8 cellular contexts compared by ENCODE assay signal in genomic region chr2:84970266-84970955, GRCh38. TPM values are rescaled to one million over a fixed set of nuclear protein-coding genes. Genes with fewer than 3 reads are reported as not detected.
DNase-seq lines count a peak whose midpoint lies in the region; ATAC-seq and TF ChIP-seq lines count a peak whose summit lies in the region.

No MANE protein-coding gene starts in this region.

- H3K9me3 Mint-ChIP-seq in T-helper 2 cell treated with Interferon-gamma antibody and Interleukin-4, amounts not matched to agents 5 μg/mL and 100 μg/mL, for 36 hours: no peaks in the 10 kb centered on the region

- peak overlapping the region; percentile 98 for H3K27ac Mint-ChIP-seq in T-helper 2 cell treated with Interferon-gamma antibody and Interleukin-4, amounts not matched to agents 5 μg/mL and 100 μg/mL, for 36 hours

- H3K36me3 ChIP-seq in DOHH2 (ENCODE audit: control insufficient read depth, low read length) (peaks cover 54% of the 10 kb centered on the region), HUES48 (ENCODE audit: control insufficient read depth, insufficient read depth, low read length) (peaks cover 21% of the 10 kb centered on the region), skeletal muscle satellite cell (ENCODE audit: insufficient read depth, low read length) (peaks cover 12% of the 10 kb centered on the region)

- DNase-seq in T-helper 2 cell treated with Interferon-gamma antibody and Interleukin-4, amounts not matched to agents 5 μg/mL and 100 μg/mL, for 36 hours (ENCODE audit: low spot score): no peak
- DNase-seq in astrocyte of the hippocampus (ENCODE audit: low read depth, low spot score) (peak; percentile 79), AG20443 (ENCODE audit: low spot score) (no peak)

- peak overlapping the region; percentile 71 for H3K4me2 ChIP-seq in DOHH2 (ENCODE audit: low read length)
- H3K4me2 ChIP-seq in skeletal muscle satellite cell (ENCODE audit: low read length): peak overlapping the region; percentile 91

- H3K4me3 Mint-ChIP-seq in T-helper 2 cell treated with Interferon-gamma antibody and Interleukin-4, amounts not matched to agents 5 μg/mL and 100 μg/mL, for 36 hours: peak overlapping the region; percentile 93

- H3K4me3 ChIP-seq in DOHH2 (ENCODE audit: low read length): peak overlapping the region; percentile 74
- peak overlapping the region; percentile 93 for H3K4me3 ChIP-seq in HUES48 (ENCODE audit: low read depth, low read length)
- H3K4me3 ChIP-seq in iPS-18c (ENCODE audit: insufficient read depth, low read depth, low read length): peak overlapping the region; percentile 94
- H3K4me3 ChIP-seq in skeletal muscle satellite cell (ENCODE audit: low read length): peak overlapping the region; percentile 73

- H3K9ac ChIP-seq in HUES48 (ENCODE audit: low read depth, low read length) (peak overlapping the region; percentile 95), skeletal muscle satellite cell (ENCODE audit: low read depth, low read length) (peak overlapping the region; percentile 88)

- ATAC-seq in GM21381 (IDR thresholded peaks at IDR 0.05; ENCODE audit: unreplicated experiment): peak; percentile 42

- H3K36me3 Mint-ChIP-seq in T-helper 2 cell treated with Interferon-gamma antibody and Interleukin-4, amounts not matched to agents 5 μg/mL and 100 μg/mL, for 36 hours (ENCODE audit: low read depth): peaks cover 35% of the 10 kb centered on the region

- 0 out of 2 replicates have a peak, but pooled peaks cover 4% of the 10 kb centered on the region for H3F3A ChIP-seq in DOHH2 (ENCODE audit: control insufficient read depth, insufficient read depth)

- H3K79me2 ChIP-seq in DOHH2 (ENCODE audit: control insufficient read depth, low read length): peaks cover 85% of the 10 kb centered on the region

- no peaks in the 10 kb centered on the region for H3K27me3 ChIP-seq in DOHH2 (ENCODE audit: control insufficient read depth, low read length)
- H3K27me3 ChIP-seq in HUES48 (ENCODE audit: control insufficient read depth, insufficient read depth, low read length): no peaks in the 10 kb centered on the region
- no peaks in the 10 kb centered on the region for H3K27me3 ChIP-seq in skeletal muscle satellite cell (ENCODE audit: control insufficient read depth, insufficient read depth, low read length)

- TF ChIP-seq CTCF in DOHH2 (IDR thresholded peaks at IDR 0.05; ENCODE audit: low read depth, low read length, poor library complexity, severe bottlenecking): no peak

- H3K9me3 ChIP-seq in DOHH2 (ENCODE audit: control insufficient read depth, insufficient read depth, low read length) (no peaks in the 10 kb centered on the region), HUES48 (ENCODE audit: control insufficient read depth, insufficient read depth, low read length) (no peaks in the 10 kb centered on the region), iPS-18c (ENCODE audit: control insufficient read depth, insufficient read depth, low read length) (peaks cover 4% of the 10 kb centered on the region), skeletal muscle satellite cell (replicated peaks; ENCODE audit: low read length) (no peaks in the 10 kb centered on the region)

- peaks cover 32% of the 10 kb centered on the region for H3K4me1 Mint-ChIP-seq in T-helper 2 cell treated with Interferon-gamma antibody and Interleukin-4, amounts not matched to agents 5 μg/mL and 100 μg/mL, for 36 hours (ENCODE audit: low read depth)

- H3K9me2 ChIP-seq in DOHH2 (replicated peaks; ENCODE audit: control insufficient read depth, low read length): no peaks in the 10 kb centered on the region

- peak overlapping the region; percentile 70 for H3K27ac ChIP-seq in DOHH2 (ENCODE audit: low read depth, low read length)
- peak overlapping the region; percentile 99 for H3K27ac ChIP-seq in HUES48 (ENCODE audit: low read depth, low read length)

- H4K20me1 ChIP-seq in DOHH2 (ENCODE audit: control insufficient read depth, insufficient read depth, low read depth, low read length): peaks cover 16% of the 10 kb centered on the region

- H3K4me1 ChIP-seq in DOHH2 (ENCODE audit: control insufficient read depth, low read length) (peaks cover 38% of the 10 kb centered on the region), HUES48 (ENCODE audit: control insufficient read depth, insufficient read depth, low read length) (peaks cover 17% of the 10 kb centered on the region), skeletal muscle satellite cell (ENCODE audit: control insufficient read depth, insufficient read depth, low read length) (peaks cover 15% of the 10 kb centered on the region)

- H3K27me3 Mint-ChIP-seq in T-helper 2 cell treated with Interferon-gamma antibody and Interleukin-4, amounts not matched to agents 5 μg/mL and 100 μg/mL, for 36 hours (ENCODE audit: low read depth): no peaks in the 10 kb centered on the region

RNA-seq across cellular contexts. Expression of gene KCMF1, which starts 0.6 kb away (rescaled TPM):
- 46.3 and 52.2 TPM in 2 replicates for total RNA-seq in skeletal muscle satellite cell (2012; rRNA removed)
